Comparison of ENCODE assay signal across 18 cellular contexts in the genomic region with DNA sequence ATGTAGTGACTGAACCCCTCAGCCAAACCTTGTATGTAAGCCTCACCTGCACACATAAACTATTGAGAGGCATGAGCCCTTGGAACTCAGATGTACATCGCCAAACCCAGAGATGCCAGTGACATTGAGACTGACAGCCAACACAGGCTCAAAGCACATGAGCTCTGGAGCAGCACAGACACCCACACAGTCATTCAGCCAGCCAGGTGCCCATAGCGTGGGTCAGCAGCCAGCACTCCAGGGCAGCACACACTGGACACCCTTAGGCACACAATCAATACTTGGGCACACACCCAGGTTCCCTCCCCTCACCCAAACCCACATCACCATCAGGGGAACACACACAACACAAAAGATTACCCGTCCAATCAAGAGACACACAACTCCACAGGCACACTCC. TPM values are rescaled to one million over a fixed set of nuclear protein-coding genes. Genes with fewer than 3 reads are reported as not detected.
DNase-seq lines count a peak whose midpoint lies in the region; ATAC-seq and TF ChIP-seq lines count a peak whose summit lies in the region.
"Had no signal": no experiment of that assay in that cellular context is flagged by ENCODE, and none has a peak within 500 bp of the region (broad histone marks: within the 10 kb centered on the region; RNA-seq: fewer than 3 reads in every experiment).

No MANE protein-coding gene starts in this region.

- H3K36me3 Mint-ChIP-seq in activated CD4-positive, alpha-beta T cell treated with anti-CD3 and anti-CD28 coated beads, Interleukin-2, amount 10 ng/mL, durations not matched to agents 24 days and 14 days (ENCODE audit: low read depth): peaks cover 4% of the 10 kb centered on the region
- no peaks in the 10 kb centered on the region for H3K36me3 Mint-ChIP-seq in chondrocyte (ENCODE audit: low read depth)

- H3K9me3 ChIP-seq in HEK293 (ENCODE audit: control insufficient read depth, insufficient read depth, low read depth, low read length) (no peaks in the 10 kb centered on the region), trophoblast cell (ENCODE audit: insufficient read depth, low read depth, low read length) (no peaks in the 10 kb centered on the region)
- H3K9me3 ChIP-seq: MG63 had no signal

- H3K27me3 Mint-ChIP-seq in activated CD4-positive, alpha-beta T cell treated with anti-CD3 and anti-CD28 coated beads, Interleukin-2, amount 10 ng/mL, durations not matched to agents 24 days and 14 days: peaks cover 2% of the 10 kb centered on the region
- no peaks in the 10 kb centered on the region for H3K27me3 Mint-ChIP-seq in chondrocyte (ENCODE audit: low read depth)

- peak overlapping the region; percentile 63 for H2BK120ac ChIP-seq in trophoblast cell (ENCODE audit: insufficient read depth, low read length, poor library complexity)

- CTCF ChIA-PET in HEK293 (lab: Yijun Ruan, JAX): no interaction called here

- H3K27ac Mint-ChIP-seq in activated CD4-positive, alpha-beta T cell treated with anti-CD3 and anti-CD28 coated beads, Interleukin-2, amount 10 ng/mL, durations not matched to agents 24 days and 14 days: peak overlapping the region; percentile 48
- H3K27ac Mint-ChIP-seq in chondrocyte (ENCODE audit: unreplicated experiment): peak overlapping the region; percentile 29

- WGBS in trophoblast cell (ENCODE audit: extremely low coverage, insufficient coverage, insufficient read length): no CpG with 5 or more reads among the region's 3 CpGs

- H3K9me3 Mint-ChIP-seq in activated CD4-positive, alpha-beta T cell treated with anti-CD3 and anti-CD28 coated beads, Interleukin-2, amount 10 ng/mL, durations not matched to agents 24 days and 14 days: no peaks in the 10 kb centered on the region
- no peaks in the 10 kb centered on the region for H3K9me3 Mint-ChIP-seq in chondrocyte (ENCODE audit: low read depth)

- H3K9ac ChIP-seq in trophoblast cell (ENCODE audit: low read length): no peak overlapping the region
- H3K9ac ChIP-seq: GM23248 had no signal

- H2BK12ac ChIP-seq in trophoblast cell (ENCODE audit: low read length): peak overlapping the region; percentile 82

- H3K79me1 ChIP-seq in trophoblast cell (ENCODE audit: low read length): peaks cover 22% of the 10 kb centered on the region

- no peak overlapping the region for H3K18ac ChIP-seq in trophoblast cell (ENCODE audit: low read length)

- H3K23ac ChIP-seq in trophoblast cell (ENCODE audit: low read length): no peak overlapping the region

- H3K4me2 ChIP-seq in trophoblast cell (ENCODE audit: low read length): no peak overlapping the region

- no peak overlapping the region for H2AFZ ChIP-seq in trophoblast cell (ENCODE audit: insufficient read depth, low read length, poor library complexity)
- H2AFZ ChIP-seq: GM23248 had no signal

- POLR2A ChIA-PET in HEK293 (lab: Yijun Ruan, JAX): no interaction called here

- ATAC-seq in HG02938 (IDR thresholded peaks at IDR 0.05; ENCODE audit: unreplicated experiment): no peak

- H4K91ac ChIP-seq in trophoblast cell (ENCODE audit: low read depth, low read length): peak overlapping the region; percentile 57

- H3K4me3 ChIP-seq in HEK293 (ENCODE audit: low read depth, low read length) (no peak overlapping the region), trophoblast cell (ENCODE audit: low read depth, low read length) (no peak overlapping the region)
- H3K4me3 ChIP-seq: GM23248, MG63 had no signal

- H2AK5ac ChIP-seq in trophoblast cell (ENCODE audit: low read length): peak overlapping the region; percentile 15

- no peak overlapping the region for H4K12ac ChIP-seq in trophoblast cell (ENCODE audit: low read depth, low read length)

- no peak for DNase-seq in activated CD4-positive, alpha-beta T cell treated with anti-CD3 and anti-CD28 coated beads, Interleukin-2, amount 10 ng/mL, durations not matched to agents 24 days and 14 days
- DNase-seq in activated CD4-positive, alpha-beta T cell treated with anti-CD3 and anti-CD28 coated beads, Interleukin-2, amount 50 U/mL, for 4 hours: no peak
- DNase-seq in chondrocyte (ENCODE audit: low spot score) (no peak), trophoblast cell (no peak), NCI-H524 treated with DMSO at 0.1 percent for 48 hours (lab: John Stamatoyannopoulos, UW) (no peak)
- no peak for DNase-seq in stimulated activated naive CD4-positive, alpha-beta T cell treated with Interleukin-2 at 50 U/mL for 16 hours (lab: John Stamatoyannopoulos, UW)
- DNase-seq: Calu3, DMS79, GM23248, NCI-H1105, NCI-H1694 treated with DMSO at 0.1 percent for 48 hours, NCI-H2171 treated with DMSO at 0.1 percent for 48 hours, NCI-H510A, SIG-M5 had no signal

- H4K8ac ChIP-seq in trophoblast cell (ENCODE audit: low read depth, low read length): no peak overlapping the region

- H3K27ac ChIP-seq in HEK293 (ENCODE audit: extremely low read depth, low read depth, low read length): no peak overlapping the region
- no peak overlapping the region for H3K27ac ChIP-seq in trophoblast cell (ENCODE audit: low read depth, low read length)
- H3K27ac ChIP-seq: 22Rv1, GM23248 had no signal

- H3K36me3 ChIP-seq in HEK293 (ENCODE audit: control insufficient read depth in 2 of 2, insufficient read depth in 1 of 2, low read length in 2 of 2) (no peaks in the 10 kb centered on the region), trophoblast cell (ENCODE audit: control insufficient read depth in 1 of 2, insufficient read depth in 2 of 2, low read length in 2 of 2) (no peaks in the 10 kb centered on the region)
- H3K36me3 ChIP-seq: MG63 had no signal

- H3K79me2 ChIP-seq in trophoblast cell (ENCODE audit: control insufficient read depth, insufficient read depth, low read length, poor library complexity): peaks cover 5% of the 10 kb centered on the region

- H3K4me1 Mint-ChIP-seq in activated CD4-positive, alpha-beta T cell treated with anti-CD3 and anti-CD28 coated beads, Interleukin-2, amount 10 ng/mL, durations not matched to agents 24 days and 14 days: peaks cover 32% of the 10 kb centered on the region
- H3K4me1 Mint-ChIP-seq in chondrocyte (ENCODE audit: low read depth): peaks cover 44% of the 10 kb centered on the region

- peak overlapping the region; percentile 29 for H3K14ac ChIP-seq in trophoblast cell (ENCODE audit: low read length)

- H3K4me3 Mint-ChIP-seq in activated CD4-positive, alpha-beta T cell treated with anti-CD3 and anti-CD28 coated beads, Interleukin-2, amount 10 ng/mL, durations not matched to agents 24 days and 14 days: no peak overlapping the region
- no peak overlapping the region for H3K4me3 Mint-ChIP-seq in chondrocyte (ENCODE audit: unreplicated experiment)

- no peaks in the 10 kb centered on the region for H3K27me3 ChIP-seq in trophoblast cell (ENCODE audit: insufficient read depth, low read length)
- H3K27me3 ChIP-seq: MG63 had no signal

- no peaks in the 10 kb centered on the region for H3K4me1 ChIP-seq in HEK293 (ENCODE audit: control insufficient read depth, insufficient read depth, low read length)
- H3K4me1 ChIP-seq in trophoblast cell (ENCODE audit: control insufficient read depth in 1 of 2, insufficient read depth in 2 of 2, low read length in 2 of 2): peaks cover 24 to 30% of the 10 kb centered on the region in 2 experiments

- TF ChIP-seq CTCF in HEK293 (tag by site-specific recombination; IDR thresholded peaks at IDR 0.05) (no peak), chondrocyte (IDR thresholded peaks at IDR 0.05) (no peak)

- intact Hi-C loops in activated CD4-positive, alpha-beta T cell treated with anti-CD3 and anti-CD28 coated beads, Interleukin-2, amount 10 ng/mL, durations not matched to agents 24 days and 14 days (cut with micrococcal nuclease): no loop called here

- H3K4ac ChIP-seq in trophoblast cell (ENCODE audit: low read depth, low read length): peak overlapping the region; percentile 12

- no peak overlapping the region for H2BK5ac ChIP-seq in trophoblast cell (ENCODE audit: low read depth, low read length, poor library complexity)

TF ChIP-seq in HEK293, 187 proteins besides CTCF, POLR2A, EP300 and RAD21:
- TF ChIP-seq ZFHX2 (tag by site-specific recombination; conservative IDR thresholded peaks at IDR 0.05) (peak; percentile 73), ZNF626 (tag by site-specific recombination; IDR thresholded peaks at IDR 0.05) (no peak), ZNF19 (tag by site-specific recombination; IDR thresholded peaks at IDR 0.05; ENCODE audit: low read depth) (no peak), HOXA7 (CRISPR knock-in tag; IDR thresholded peaks at IDR 0.05; ENCODE audit: borderline replicate concordance) (no peak), ZNF211 (tag by site-specific recombination; IDR thresholded peaks at IDR 0.05; ENCODE audit: low read depth) (no peak), EGR2 (tag by site-specific recombination; IDR thresholded peaks at IDR 0.05; ENCODE audit: low read depth) (0 out of 2 replicates have a peak, but pooled peaks have one; percentile 18), ZNF777 (tag by site-specific recombination; IDR thresholded peaks at IDR 0.05; ENCODE audit: borderline replicate concordance) (no peak)
- TF ChIP-seq, protein P1, sequence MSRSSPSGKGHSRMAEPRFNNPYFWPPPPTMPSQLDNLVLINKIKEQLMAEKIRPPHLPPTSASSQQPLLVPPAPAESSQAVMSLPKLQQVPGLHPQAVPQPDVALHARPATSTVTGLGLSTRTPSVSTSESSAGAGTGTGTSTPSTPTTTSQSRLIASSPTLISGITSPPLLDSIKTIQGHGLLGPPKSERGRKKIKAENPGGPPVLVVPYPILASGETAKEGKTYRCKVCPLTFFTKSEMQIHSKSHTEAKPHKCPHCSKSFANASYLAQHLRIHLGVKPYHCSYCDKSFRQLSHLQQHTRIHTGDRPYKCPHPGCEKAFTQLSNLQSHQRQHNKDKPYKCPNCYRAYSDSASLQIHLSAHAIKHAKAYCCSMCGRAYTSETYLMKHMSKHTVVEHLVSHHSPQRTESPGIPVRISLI (tag by site-specific recombination; IDR thresholded peaks at IDR 0.05): no peak

RNA-seq across cellular contexts. Expression of a gene that starts 4.3 kb away (rescaled TPM):
- total RNA-seq in activated CD4-positive, alpha-beta T cell treated with anti-CD3 and anti-CD28 coated beads, Interleukin-2, amount 10 ng/mL, durations not matched to agents 24 days and 14 days: 65.2 and 65.6 TPM in 2 replicates
- 599 to 671 TPM (median 633 TPM) in 3 replicates for total RNA-seq in chondrocyte
- polyA plus RNA-seq in trophoblast cell (2013): 103 and 104 TPM in 2 replicates

RNA-seq across cellular contexts. Expression of a gene that starts 16.9 kb away (rescaled TPM):
- total RNA-seq in activated CD4-positive, alpha-beta T cell treated with anti-CD3 and anti-CD28 coated beads, Interleukin-2, amount 10 ng/mL, durations not matched to agents 24 days and 14 days: 77.3 and 78.9 TPM in 2 replicates
- 53.6 to 67.8 TPM (median 61.9 TPM) in 3 replicates for total RNA-seq in chondrocyte
- polyA plus RNA-seq in trophoblast cell (2013): 38.1 and 39.8 TPM in 2 replicates

RNA-seq across cellular contexts. Expression of a gene that starts 41.8 kb away (rescaled TPM):
- total RNA-seq in activated CD4-positive, alpha-beta T cell treated with anti-CD3 and anti-CD28 coated beads, Interleukin-2, amount 10 ng/mL, durations not matched to agents 24 days and 14 days: 0.49 and 0.54 TPM in 2 replicates
- 2.6 to 5.9 TPM (median 3.7 TPM) in 3 replicates for total RNA-seq in chondrocyte
- 5.7 and 6.4 TPM in 2 replicates for polyA plus RNA-seq in trophoblast cell (2013)
- total RNA-seq: GM23248 had no signal

RNA-seq across cellular contexts. Expression of a gene that starts 51.8 kb away (rescaled TPM):
- 4.0 and 4.4 TPM in 2 replicates for total RNA-seq in activated CD4-positive, alpha-beta T cell treated with anti-CD3 and anti-CD28 coated beads, Interleukin-2, amount 10 ng/mL, durations not matched to agents 24 days and 14 days
- total RNA-seq in chondrocyte: 0.60 to 0.87 TPM (median 0.77 TPM) in 3 replicates
- 0.49 and 0.67 TPM in 2 replicates for polyA plus RNA-seq in trophoblast cell (2013)
- total RNA-seq: GM23248 had no signal
- polyA plus RNA-seq: GM23248 had no signal
